ENCODE assay signal across 20 cellular contexts in genomic region chr20:64023278-64024140, GRCh38. TPM values are rescaled to one million over a fixed set of nuclear protein-coding genes. Genes with fewer than 3 reads are reported as not detected.
DNase-seq lines count a peak whose midpoint lies in the region; ATAC-seq and TF ChIP-seq lines count a peak whose summit lies in the region.
"Had no signal": no experiment of that assay in that cellular context is flagged by ENCODE, and none has a peak within 500 bp of the region (broad histone marks: within the 10 kb centered on the region; RNA-seq: fewer than 3 reads in every experiment).

No MANE protein-coding gene starts in this region.

- H3K9me3 ChIP-seq in Caco-2 (no peaks in the 10 kb centered on the region), osteoblast (ENCODE audit: low read depth, low read length) (no peaks in the 10 kb centered on the region), suprapubic skin (no peaks in the 10 kb centered on the region)
- H3K9me3 ChIP-seq: Peyer's patch had no signal

- peaks cover 2% of the 10 kb centered on the region for H3K79me2 ChIP-seq in osteoblast (ENCODE audit: insufficient read depth, low read length)

- POLR2A ChIA-PET in Caco-2 (lab: Charles Lee): interaction anchor here (0.5 to 1.8 kb wide), 6 partner anchors 13 to 43 kb away, joined by 3 to 9 read pairs (median 4); partner anchors contain the start of genes PRPF6 and TCEA2
- POLR2A ChIA-PET in WTC11 (lab: Charles Lee): interaction anchor here (0.5 kb wide), 1 partner anchor 196 kb away, joined by 3 read pairs; no protein-coding TSS in a partner anchor

- H3K27ac ChIP-seq in osteoblast (ENCODE audit: low read depth, low read length): no peak overlapping the region
- H3K27ac ChIP-seq in suprapubic skin: no peak overlapping the region
- H3K27ac ChIP-seq: HL-60, Peyer's patch had no signal

- ATAC-seq in WTC11 (no peak), left colon (peak; percentile 14)

- no peak for TF ChIP-seq CTCF in Caco-2 (IDR thresholded peaks at IDR 0.05; ENCODE audit: insufficient read depth in 1 of 2, low read depth in 1 of 2, low read length in 1 of 2, severe bottlenecking in 1 of 2, unreplicated experiment in 1 of 2)
- TF ChIP-seq CTCF in WTC11 (IDR thresholded peaks at IDR 0.05): no peak
- TF ChIP-seq CTCF in osteoblast (IDR thresholded peaks at IDR 0.05; ENCODE audit: extremely low read depth, low read depth, low read length): no peak
- TF ChIP-seq CTCF in suprapubic skin (IDR thresholded peaks at IDR 0.05): no peak

- BruUV-seq in Caco-2 (replicated peaks; lab: Mats Ljungman, UMichigan): no TSS peak

- H3K36me3 ChIP-seq in Caco-2 (ENCODE audit: control insufficient read depth, insufficient read depth, low read length) (peaks cover 50% of the 10 kb centered on the region), osteoblast (ENCODE audit: insufficient read depth, low read length) (peaks cover 65% of the 10 kb centered on the region), suprapubic skin (peaks cover 98% of the 10 kb centered on the region), H7 (replicated peaks; ENCODE audit: control insufficient read depth, insufficient read depth, low read length) (peaks cover 35% of the 10 kb centered on the region)

- H3K4me3 Mint-ChIP-seq in Caco-2 (ENCODE audit: unreplicated experiment) (peak overlapping the region; percentile 55), WTC11 (no peak overlapping the region)
- H3K4me3 Mint-ChIP-seq: CD14-positive monocyte had no signal

- H2AFZ ChIP-seq in osteoblast (ENCODE audit: low read length): no peak overlapping the region

- H3K4me1 ChIP-seq in Caco-2: peaks cover 34% of the 10 kb centered on the region
- no peaks in the 10 kb centered on the region for H3K4me1 ChIP-seq in osteoblast (ENCODE audit: insufficient read depth, low read length)
- no peaks in the 10 kb centered on the region for H3K4me1 ChIP-seq in suprapubic skin

- TF ChIP-seq POLR2A in suprapubic skin (IDR thresholded peaks at IDR 0.05): no peak

- no peak for TF ChIP-seq EP300 in suprapubic skin (IDR thresholded peaks at IDR 0.05)

- intact Hi-C loops in Caco-2 (cut with micrococcal nuclease; ENCODE audit: unreplicated experiment): loop anchor here (1.0 kb wide), 3 partner anchors 15 to 42 kb away; partner anchors contain the start of gene PRPF6
- intact Hi-C loops in left colon (cut with DNase I, micrococcal nuclease): no loop called here

- H3K4me2 ChIP-seq in osteoblast (ENCODE audit: insufficient read depth, low read length): no peak overlapping the region

- H3K27ac Mint-ChIP-seq in Caco-2 (ENCODE audit: unreplicated experiment) (peak overlapping the region; percentile 83), WTC11 (no peak overlapping the region)

- H3K9me3 Mint-ChIP-seq in Caco-2 (ENCODE audit: unreplicated experiment) (no peaks in the 10 kb centered on the region), WTC11 (no peaks in the 10 kb centered on the region)
- H3K9me3 Mint-ChIP-seq: CD14-positive monocyte had no signal

- WGBS in suprapubic skin: 67% methylated on average over 12 of the region's 15 CpGs

- no peaks in the 10 kb centered on the region for H3K27me3 ChIP-seq in Caco-2 (replicated peaks; ENCODE audit: control insufficient read depth, insufficient read depth, low read length)
- no peaks in the 10 kb centered on the region for H3K27me3 ChIP-seq in osteoblast (ENCODE audit: insufficient read depth, low read length)
- no peaks in the 10 kb centered on the region for H3K27me3 ChIP-seq in suprapubic skin
- H3K27me3 ChIP-seq in H7 (ENCODE audit: control insufficient read depth, insufficient read depth, low read length): no peaks in the 10 kb centered on the region
- H3K27me3 ChIP-seq: Peyer's patch had no signal

- H3K27me3 Mint-ChIP-seq in Caco-2 (ENCODE audit: insufficient read depth, unreplicated experiment) (no peaks in the 10 kb centered on the region), WTC11 (ENCODE audit: low read depth) (no peaks in the 10 kb centered on the region)

- peaks cover 37% of the 10 kb centered on the region for H3K4me1 Mint-ChIP-seq in Caco-2 (ENCODE audit: low read depth, unreplicated experiment)
- H3K4me1 Mint-ChIP-seq in WTC11: no peaks in the 10 kb centered on the region

- H3K36me3 Mint-ChIP-seq in Caco-2 (ENCODE audit: insufficient read depth, unreplicated experiment) (peaks cover 97% of the 10 kb centered on the region), WTC11 (peaks cover 63% of the 10 kb centered on the region)

- peaks cover 22% of the 10 kb centered on the region for H4K20me1 ChIP-seq in osteoblast (ENCODE audit: insufficient read depth, low read length)

- CTCF ChIA-PET in Caco-2 (lab: Charles Lee) (interaction anchor here (0.6 to 3.0 kb wide), 10 partner anchors 10 to 485 kb away, joined by 3 to 45 read pairs (median 4); partner anchors contain the start of genes C20orf204, OPRL1 and PRPF6), WTC11 (lab: Charles Lee) (interaction anchor here (1.1 kb wide), 1 partner anchor 15 kb away, joined by 5 read pairs; no protein-coding TSS in a partner anchor)

- H3K4me3 ChIP-seq in Caco-2 (ENCODE audit: low read depth, low read length): no peak overlapping the region
- no peak overlapping the region for H3K4me3 ChIP-seq in osteoblast (ENCODE audit: insufficient read depth, low read length)
- H3K4me3 ChIP-seq in suprapubic skin: no peak overlapping the region
- no peak overlapping the region for H3K4me3 ChIP-seq in H7 (ENCODE audit: insufficient read depth, low read depth, low read length)
- H3K4me3 ChIP-seq: Peyer's patch had no signal

- no peak for DNase-seq in Caco-2
- DNase-seq in WTC11 (ENCODE audit: low spot score): no peak
- no peak for DNase-seq in left colon
- peak; percentile 22 for DNase-seq in osteoblast (ENCODE audit: insufficient read length, low spot score, missing footprints)
- DNase-seq in suprapubic skin (ENCODE audit: low spot score in 2 of 2): no peak
- no peak for DNase-seq in DMS79 treated with DMSO at 0.1 percent for 48 hours (lab: John Stamatoyannopoulos, UW)
- no peak for DNase-seq in H7
- DNase-seq: KBM-7; MM.1S; NCI-H1092; NCI-H1436; NCI-H1930; NCI-H2227 treated with DMSO at 0.1 percent for 48 hours; NCI-H510A; NCI-H748 treated with DMSO at 0.1 percent for 48 hours; NK-92 treated with Interleukin-12 subunit alpha and Interleukin-12 subunit beta, amount 100 ng/mL, for 24 hours had no signal

TF ChIP-seq in WTC11, 78 proteins besides CTCF, POLR2A, EP300 and RAD21:
- TF ChIP-seq PREB (CRISPR knock-in tag; IDR thresholded peaks at IDR 0.05; ENCODE audit: borderline replicate concordance): peak; percentile 20; the same call in 1 of the 2 replicates
- TF ChIP-seq RORB (CRISPR knock-in tag; IDR thresholded peaks at IDR 0.05): no peak
- TF ChIP-seq ZNF263 (CRISPR knock-in tag; IDR thresholded peaks at IDR 0.05; ENCODE audit: low read depth): no peak
TF ChIP-seq in WTC11: peak in this region for 1.

RNA-seq across cellular contexts. Expression of gene C20orf204, which starts 12.5 kb away (rescaled TPM):
- 3.2 and 3.3 TPM in 2 replicates for total RNA-seq in Caco-2 (2022)
- 1.6 to 2.4 TPM (median 2.1 TPM) in 3 replicates for total RNA-seq in WTC11 (2021)
- 1 to 10 TPM in 1 of 2 donors, under 1 TPM in 1; 0.67 to 1.7 TPM for total RNA-seq in left colon
- 0.59 and 1.1 TPM in 2 replicates for total RNA-seq in osteoblast
- total RNA-seq in suprapubic skin: 1 to 10 TPM; 1.1 to 5.1 (median 1.8) TPM
- total RNA-seq in H7 (2014; rRNA removed; shearing (Covaris generic)): 1.1 and 1.6 TPM in 2 replicates

RNA-seq across cellular contexts. Expression of gene SOX18, which starts 25.9 kb away (rescaled TPM):
- total RNA-seq in Caco-2 (2022): 0.44 and 0.84 TPM in 2 replicates
- total RNA-seq in WTC11 (2021): 0.73 to 0.81 TPM (median 0.80 TPM) in 3 replicates
- total RNA-seq in left colon: 1 to 10 TPM; 8.9 to 9.1 TPM
- under 0.01 TPM in 2 replicates for total RNA-seq in osteoblast
- 1 to 10 TPM in 3 of 4 donors, under 1 TPM in 1; 0.79 to 8.7 (median 3.3) TPM for total RNA-seq in suprapubic skin
- total RNA-seq in H7 (2014; rRNA removed; shearing (Covaris generic)): 0.52 and 1.2 TPM in 2 replicates
- total RNA-seq: HT-29 had no signal

RNA-seq across cellular contexts. Expression of gene TCEA2, which starts 39.5 kb away (rescaled TPM):
- total RNA-seq in Caco-2 (2022): 39.9 and 48.3 TPM in 2 replicates
- 55.8 to 63.6 TPM (median 63.5 TPM) in 3 replicates for total RNA-seq in WTC11 (2021)
- total RNA-seq in left colon: 1 to 10 TPM; 7.9 to 9.9 TPM
- 28.9 and 31.5 TPM in 2 replicates for total RNA-seq in osteoblast
- total RNA-seq in suprapubic skin: 10 to 100 TPM in 3 of 4 donors, 1 to 10 TPM in 1; 8.6 to 27.9 (median 13.2) TPM
- total RNA-seq in H7 (2014; rRNA removed; shearing (Covaris generic)): 27.3 and 29.4 TPM in 2 replicates

RNA-seq across cellular contexts. Expression of gene PRPF6, which starts 42.6 kb away (rescaled TPM):
- 176 and 181 TPM in 2 replicates for total RNA-seq in Caco-2 (2022)
- 79.4 to 84.6 TPM (median 80.5 TPM) in 3 replicates for total RNA-seq in WTC11 (2021)
- total RNA-seq in left colon: 10 to 100 TPM; 51.7 to 51.8 TPM
- total RNA-seq in osteoblast: 47.1 and 56.1 TPM in 2 replicates
- total RNA-seq in suprapubic skin: 10 to 100 TPM; 70.7 to 93.0 (median 83.9) TPM
- 70.8 and 75.3 TPM in 2 replicates for total RNA-seq in H7 (2014; rRNA removed; shearing (Covaris generic))

RNA-seq across cellular contexts. Expression of gene SAMD10, which starts 44.1 kb away (rescaled TPM):
- total RNA-seq in Caco-2 (2022) (13.4 and 13.6 TPM in 2 replicates), WTC11 (2021) (4.6 to 6.2 TPM (median 4.8 TPM) in 3 replicates), left colon (1 to 10 TPM; 5.8 to 9.5 TPM), osteoblast (0.59 and 1.4 TPM in 2 replicates), suprapubic skin (10 to 100 TPM in 2 of 4 donors, 1 to 10 TPM in 2; 7.2 to 15.8 (median 9.6) TPM)
- total RNA-seq in H7 (2014; rRNA removed; shearing (Covaris generic)): 3.8 and 5.7 TPM in 2 replicates
